10 cellular contexts compared by ENCODE assay signal in genomic region chr22:30291334-30291892, GRCh38. TPM values are rescaled to one million over a fixed set of nuclear protein-coding genes. Genes with fewer than 3 reads are reported as not detected.
A peak's percentile ranks its signal among the peaks of the same experiment; 100 is the strongest.
DNase-seq lines count a peak whose midpoint lies in the region; ATAC-seq and TF ChIP-seq lines count a peak whose summit lies in the region.
"Had no signal": no experiment of that assay in that cellular context is flagged by ENCODE, and none has a peak within 500 bp of the region (broad histone marks: within the 10 kb centered on the region; RNA-seq: fewer than 3 reads in every experiment).

No MANE protein-coding gene starts in this region.

- H3K36me3 Mint-ChIP-seq in CD8-positive, alpha-beta memory T cell: peaks cover 2 to 61% (median 12%) of the 10 kb centered on the region in 3 donors
- H3K36me3 Mint-ChIP-seq in T-cell: peaks cover 19% of the 10 kb centered on the region
- no peaks in the 10 kb centered on the region for H3K36me3 Mint-ChIP-seq in nephron progenitor cell (ENCODE audit: low read depth)

- no peak overlapping the region for H3K4me3 ChIP-seq in CD8-positive, alpha-beta memory T cell (ENCODE audit: low read length)
- H3K4me3 ChIP-seq in smooth muscle cell: no peak overlapping the region

- POLR2A ChIA-PET in CD8-positive, alpha-beta memory T cell (lab: Charles Lee): interaction anchor here (0.6 to 6.2 kb wide), 5 partner anchors 11 to 64 kb away, joined by 3 to 48 read pairs (median 45); partner anchors contain the start of genes CCDC157, SF3A1 and TBC1D10A
- POLR2A ChIA-PET in T-cell (lab: Charles Lee): interaction anchor here in 1 of 2 donors (0.5 to 1.0 kb wide), 3 partner anchors 10 to 12 kb away, joined by 3 read pairs; no protein-coding TSS in a partner anchor

- no peak overlapping the region for H3K9ac ChIP-seq in smooth muscle cell (ENCODE audit: low read depth)

- no peaks in the 10 kb centered on the region for H3K9me3 Mint-ChIP-seq in CD8-positive, alpha-beta memory T cell
- no peaks in the 10 kb centered on the region for H3K9me3 Mint-ChIP-seq in T-cell
- H3K9me3 Mint-ChIP-seq in nephron progenitor cell: no peaks in the 10 kb centered on the region

- ATAC-seq in T-cell (replicated peaks in 1 of 4) (no peak), HG03442 (IDR thresholded peaks at IDR 0.05; ENCODE audit: unreplicated experiment) (no peak)

- DNase-seq in CD8-positive, alpha-beta memory T cell: no peak
- no peak for DNase-seq in T-cell
- no peak for DNase-seq in smooth muscle cell (lab: John Stamatoyannopoulos, UW; ENCODE audit: unreplicated experiment)
- no peak for DNase-seq in NCI-H2107 treated with DMSO at 0.1 percent for 48 hours (lab: John Stamatoyannopoulos, UW; ENCODE audit: unreplicated experiment)
- DNase-seq in AG20443 (ENCODE audit: low spot score): no peak
- no peak for DNase-seq in nephron progenitor cell
- DNase-seq: activated T-cell treated with anti-CD3 and anti-CD28 coated beads, Interleukin-2, amount 50 U/mL, for 1 hour; stimulated activated CD4-positive, alpha-beta T cell treated with anti-CD3 and anti-CD28 coated beads, Interleukin-4, amount 100 ng/mL, for 1 hour had no signal

- no peak overlapping the region for H2AFZ ChIP-seq in smooth muscle cell (ENCODE audit: low read depth)

- CTCF ChIA-PET in CD8-positive, alpha-beta memory T cell (lab: Charles Lee): interaction anchor here (0.7 to 9.0 kb wide), 8 partner anchors 9 to 96 kb away, joined by 3 to 246 read pairs (median 5); partner anchors contain the start of genes CCDC157, RNF215 and SF3A1
- CTCF ChIA-PET in T-cell (lab: Charles Lee): interaction anchor here (0.5 to 4.4 kb wide), 5 partner anchors 15 to 108 kb away, joined by 3 to 83 read pairs (median 4); partner anchors contain the start of gene RNF215 (in 1 of the 2)

- H4K20me1 ChIP-seq in smooth muscle cell (ENCODE audit: low read depth): peaks cover 66% of the 10 kb centered on the region

- H3K36me3 ChIP-seq in CD8-positive, alpha-beta memory T cell (ENCODE audit: insufficient read depth, low read length): peaks cover 25% of the 10 kb centered on the region
- H3K36me3 ChIP-seq in smooth muscle cell (ENCODE audit: low read depth): no peaks in the 10 kb centered on the region

- no peak overlapping the region for H3K27ac ChIP-seq in CD8-positive, alpha-beta memory T cell (ENCODE audit: low read depth, low read length)
- H3K27ac ChIP-seq in layer of hippocampus (ENCODE audit: low read depth, low read length): peak overlapping the region; percentile 90
- peak overlapping the region; percentile 50 for H3K27ac ChIP-seq in smooth muscle cell (ENCODE audit: low read depth)

- H3F3A ChIP-seq in smooth muscle cell (ENCODE audit: low read depth): peaks cover 17% of the 10 kb centered on the region

- no peaks in the 10 kb centered on the region for H3K79me2 ChIP-seq in smooth muscle cell (ENCODE audit: low read depth)

- peak overlapping the region in 2 of 7 donors; percentile 31 to 55 for H3K4me3 Mint-ChIP-seq in CD8-positive, alpha-beta memory T cell
- H3K4me3 Mint-ChIP-seq in T-cell (no peak overlapping the region), nephron progenitor cell (no peak overlapping the region)

- H3K9me3 ChIP-seq in CD8-positive, alpha-beta memory T cell (ENCODE audit: low read length): no peaks in the 10 kb centered on the region
- H3K9me3 ChIP-seq in smooth muscle cell (replicated peaks; ENCODE audit: low read depth): no peaks in the 10 kb centered on the region

- H3K27me3 Mint-ChIP-seq in CD8-positive, alpha-beta memory T cell: peaks cover 0 to 1% of the 10 kb centered on the region in 2 donors
- H3K27me3 Mint-ChIP-seq in T-cell: no peaks in the 10 kb centered on the region
- H3K27me3 Mint-ChIP-seq in nephron progenitor cell (ENCODE audit: low read depth, poor library complexity): no peaks in the 10 kb centered on the region

- WGBS in smooth muscle cell (ENCODE audit: low lambda C conversion rate): 93% methylated on average over 6 of the region's 9 CpGs

- peak overlapping the region in 5 of 8 donors; percentile 47 to 96 (median 81) for H3K27ac Mint-ChIP-seq in CD8-positive, alpha-beta memory T cell
- H3K27ac Mint-ChIP-seq in T-cell (peak overlapping the region; percentile 86 to 93), nephron progenitor cell (no peak overlapping the region)

- peaks cover 48% of the 10 kb centered on the region for H3K4me1 ChIP-seq in CD8-positive, alpha-beta memory T cell (ENCODE audit: insufficient read depth, low read length)
- peaks cover 14% of the 10 kb centered on the region for H3K4me1 ChIP-seq in smooth muscle cell (ENCODE audit: low read depth)

- TF ChIP-seq CTCF in smooth muscle cell (IDR thresholded peaks at IDR 0.05; ENCODE audit: borderline replicate concordance, insufficient read depth, poor library complexity, severe bottlenecking) (no peak), nephron progenitor cell (IDR thresholded peaks at IDR 0.05) (no peak)

- H3K4me1 Mint-ChIP-seq in CD8-positive, alpha-beta memory T cell: peaks cover 31 to 47% (median 34%) of the 10 kb centered on the region in 3 donors
- H3K4me1 Mint-ChIP-seq in T-cell: peaks cover 57 to 65% (median 58%) of the 10 kb centered on the region in 3 donors
- peaks cover 40% of the 10 kb centered on the region for H3K4me1 Mint-ChIP-seq in nephron progenitor cell

- no peaks in the 10 kb centered on the region for H3K27me3 ChIP-seq in CD8-positive, alpha-beta memory T cell (ENCODE audit: insufficient read depth, low read length, poor library complexity, severe bottlenecking)
- H3K27me3 ChIP-seq in layer of hippocampus (ENCODE audit: control insufficient read depth, insufficient read depth, low read length): no peaks in the 10 kb centered on the region
- no peaks in the 10 kb centered on the region for H3K27me3 ChIP-seq in smooth muscle cell (ENCODE audit: low read depth)

- H3K4me2 ChIP-seq in smooth muscle cell: no peak overlapping the region

RNA-seq across cellular contexts. Expression of gene CASTOR1, which starts 2.1 kb away (rescaled TPM):
- total RNA-seq in CD8-positive, alpha-beta memory T cell: 1 to 10 TPM; 4.0 to 5.3 TPM
- 17.8 TPM for polyA plus RNA-seq in CD8-positive, alpha-beta memory T cell
- 10 to 100 TPM; 12.8 to 21.9 (median 16.1) TPM for total RNA-seq in T-cell
- 9.8 and 16.1 TPM in 2 replicates for total RNA-seq in smooth muscle cell
- 21.8 and 22.6 TPM in 2 replicates for polyA plus RNA-seq in smooth muscle cell

RNA-seq across cellular contexts. Expression of gene OSM, which starts 24.8 kb away (rescaled TPM):
- total RNA-seq in CD8-positive, alpha-beta memory T cell: 10 to 100 TPM; 18.9 to 20.7 TPM
- 16.4 TPM for polyA plus RNA-seq in CD8-positive, alpha-beta memory T cell
- 10 to 100 TPM in 2 of 5 donors, 1 to 10 TPM in 3; 5.9 to 16.5 (median 7.4) TPM for total RNA-seq in T-cell
- 0.27 and 1.5 TPM in 2 replicates for total RNA-seq in smooth muscle cell
- 0.14 and 1.0 TPM in 2 replicates for polyA plus RNA-seq in smooth muscle cell

RNA-seq across cellular contexts. Expression of gene TBC1D10A, which starts 35.3 kb away (rescaled TPM):
- total RNA-seq in CD8-positive, alpha-beta memory T cell: 10 to 100 TPM; 14.7 to 17.3 TPM
- 55.2 TPM for polyA plus RNA-seq in CD8-positive, alpha-beta memory T cell
- total RNA-seq in T-cell (10 to 100 TPM; 56.2 to 84.3 (median 82.3) TPM), smooth muscle cell (16.8 and 23.0 TPM in 2 replicates)
- 51.1 and 57.6 TPM in 2 replicates for polyA plus RNA-seq in smooth muscle cell

RNA-seq across cellular contexts. Expression of gene LIF, which starts 44.9 kb away (rescaled TPM):
- 10 to 100 TPM; 87.5 to 88.6 TPM for total RNA-seq in CD8-positive, alpha-beta memory T cell
- not detected for polyA plus RNA-seq in CD8-positive, alpha-beta memory T cell
- total RNA-seq in T-cell (1 to 10 TPM in 3 of 5 donors, under 1 TPM in 2; 0.26 to 3.3 (median 1.4) TPM), smooth muscle cell (29.9 and 40.6 TPM in 2 replicates)
- 28.9 and 31.2 TPM in 2 replicates for polyA plus RNA-seq in smooth muscle cell
